In genomic region chr1:168582690-168583325, GRCh38 we compare ENCODE assay signal across 25 cellular contexts. TPM values are rescaled to one million over a fixed set of nuclear protein-coding genes. Genes with fewer than 3 reads are reported as not detected.
A peak's percentile ranks its signal among the peaks of the same experiment; 100 is the strongest.
DNase-seq lines count a peak whose midpoint lies in the region; ATAC-seq and TF ChIP-seq lines count a peak whose summit lies in the region.
"Had no signal": no experiment of that assay in that cellular context is flagged by ENCODE, and none has a peak within 500 bp of the region (broad histone marks: within the 10 kb centered on the region; RNA-seq: fewer than 3 reads in every experiment).

No MANE protein-coding gene starts in this region.

- no peaks in the 10 kb centered on the region for H3K79me1 ChIP-seq in mesenchymal stem cell (replicated peaks; ENCODE audit: low read length, poor library complexity, severe bottlenecking)

- no peak overlapping the region for H3K18ac ChIP-seq in mesenchymal stem cell (ENCODE audit: low read depth in 1 of 2, low read length in 2 of 2)

- TF ChIP-seq CTCF in AG09319 (IDR thresholded peaks at IDR 0.05; ENCODE audit: low read depth, low read length) = no peak

- H2BK15ac ChIP-seq in mesenchymal stem cell (ENCODE audit: low read depth, poor library complexity, severe bottlenecking) = no peak overlapping the region

- H2BK12ac ChIP-seq in mesenchymal stem cell (ENCODE audit: low read length in 2 of 2) = no peak overlapping the region

- no peak overlapping the region for H3K4me2 ChIP-seq in mesenchymal stem cell (ENCODE audit: low read length, poor library complexity, severe bottlenecking)
- H3K4me2 ChIP-seq: A549 had no signal

- H3K4me1 ChIP-seq in mesenchymal stem cell (ENCODE audit: control insufficient read depth, insufficient read depth, low read depth, low read length) = peaks cover 7% of the 10 kb centered on the region
- H3K4me1 ChIP-seq in effector memory CD4-positive, alpha-beta T cell (ENCODE audit: control insufficient read depth, insufficient read depth, low read length, poor library complexity, severe bottlenecking) = no peaks in the 10 kb centered on the region
- H3K4me1 ChIP-seq: A549, transverse colon had no signal

- no peak overlapping the region for H3K4ac ChIP-seq in mesenchymal stem cell (ENCODE audit: low read depth in 1 of 2, low read length in 2 of 2)

- H2AFZ ChIP-seq in mesenchymal stem cell (ENCODE audit: low read depth, low read length) = no peak overlapping the region

- no peak overlapping the region for H4K8ac ChIP-seq in mesenchymal stem cell (ENCODE audit: low read length)

- no peak overlapping the region for H3K9ac ChIP-seq in mesenchymal stem cell (ENCODE audit: low read length)

- H3K4me3 ChIP-seq in mesenchymal stem cell (ENCODE audit: insufficient read depth in 1 of 2, low read depth in 1 of 2, low read length in 2 of 2) = no peak overlapping the region
- H3K4me3 ChIP-seq in effector memory CD4-positive, alpha-beta T cell (ENCODE audit: insufficient read depth, low read depth, low read length, poor library complexity, severe bottlenecking) = no peak overlapping the region
- H3K4me3 ChIP-seq: A549, psoas muscle, transverse colon had no signal

- H3K27me3 ChIP-seq in mesenchymal stem cell (ENCODE audit: control insufficient read depth in 1 of 2, insufficient read depth in 1 of 2, low read length in 2 of 2) = no peaks in the 10 kb centered on the region
- H3K27me3 ChIP-seq in effector memory CD4-positive, alpha-beta T cell (replicated peaks; ENCODE audit: control insufficient read depth, insufficient read depth, low read length, poor library complexity, severe bottlenecking) = no peaks in the 10 kb centered on the region
- H3K27me3 ChIP-seq: transverse colon had no signal

- no peak for ATAC-seq in stimulated activated naive CD8-positive, alpha-beta T cell treated with anti-CD3 and anti-CD28 coated beads, Interleukin-15, Interleukin-2, amounts not matched to agents 100 U/mL and 50 U/mL, for 24 hours
- ATAC-seq in HG02852 (IDR thresholded peaks at IDR 0.05; ENCODE audit: unreplicated experiment) = no peak
- no peak for ATAC-seq in GM21360 (IDR thresholded peaks at IDR 0.05; ENCODE audit: unreplicated experiment)
- ATAC-seq: A549; psoas muscle; stimulated activated naive B cell treated with anti-CD40 and anti-IgM and Interleukin-4, amounts not matched to agents 10 μg/mL and 1 μg/mL and 100 μg/mL, for 72 hours had no signal

- H2BK5ac ChIP-seq in mesenchymal stem cell (ENCODE audit: low read depth, low read length, poor library complexity, severe bottlenecking) = no peak overlapping the region

- no peaks in the 10 kb centered on the region for H3K9me3 ChIP-seq in mesenchymal stem cell (ENCODE audit: control insufficient read depth, low read length)
- no peaks in the 10 kb centered on the region for H3K9me3 ChIP-seq in effector memory CD4-positive, alpha-beta T cell (ENCODE audit: control insufficient read depth, low read length)
- H3K9me3 ChIP-seq: A549, psoas muscle, transverse colon had no signal

- no peak overlapping the region for H4K91ac ChIP-seq in mesenchymal stem cell (ENCODE audit: low read length)

- no peak overlapping the region for H3K23ac ChIP-seq in mesenchymal stem cell (ENCODE audit: low read length in 2 of 2)

- no peak overlapping the region for H2BK120ac ChIP-seq in mesenchymal stem cell (ENCODE audit: low read depth, low read length)

- H3K36me3 ChIP-seq in mesenchymal stem cell (ENCODE audit: control insufficient read depth in 1 of 2, insufficient read depth in 2 of 2, low read depth in 1 of 2, low read length in 2 of 2) = no peaks in the 10 kb centered on the region
- no peaks in the 10 kb centered on the region for H3K36me3 ChIP-seq in effector memory CD4-positive, alpha-beta T cell (ENCODE audit: control insufficient read depth, insufficient read depth, low read length)
- H3K36me3 ChIP-seq: transverse colon had no signal

- H3K27ac ChIP-seq in mesenchymal stem cell (ENCODE audit: low read length, poor library complexity, severe bottlenecking) = peak overlapping the region; percentile 46
- H3K27ac ChIP-seq in effector memory CD4-positive, alpha-beta T cell (ENCODE audit: insufficient read depth, low read length, poor library complexity, severe bottlenecking) = no peak overlapping the region
- H3K27ac ChIP-seq: A549, psoas muscle, transverse colon had no signal

- DNase-seq in AG09319 (ENCODE audit: extremely low read depth, low read depth) (peak; percentile 30), M059J (ENCODE audit: low read depth) (peak; percentile 46), epidermal melanocyte (ENCODE audit: insufficient read length, low spot score) (peak; percentile 23), mesenchymal stem cell (no peak)
- no peak for DNase-seq in stimulated activated naive CD8-positive, alpha-beta T cell treated with anti-CD3 and anti-CD28 coated beads, Interleukin-15, Interleukin-2, amounts not matched to agents 100 U/mL and 50 U/mL, for 24 hours
- DNase-seq in effector memory CD4-positive, alpha-beta T cell = no peak
- DNase-seq: activated CD4-positive, CD25-positive, alpha-beta regulatory T cell treated with anti-CD3 and anti-CD28 coated beads, Interleukin-2, amount 50 U/mL, for 72 hours; CD4-positive, alpha-beta T cell; DMS79 treated with DMSO at 0.1 percent for 48 hours; glutamatergic neuron; immature natural killer cell; NCI-H1092; NCI-H2107; NCI-H524 treated with DMSO at 0.1 percent for 48 hours; psoas muscle; SIG-M5; stimulated activated CD4-positive, alpha-beta T cell treated with anti-CD3 and anti-CD28 coated beads, Interleukin-15, amount 100 ng/mL, for 24 hours; stimulated activated naive B cell treated with anti-CD40 and anti-IgM and Interleukin-4, amounts not matched to agents 10 μg/mL and 1 μg/mL and 100 μg/mL, for 72 hours; transverse colon had no signal

- WGBS in mesenchymal stem cell = 65% methylated on average over 6 of the region's 6 CpGs

- no peak overlapping the region for H3K14ac ChIP-seq in mesenchymal stem cell (ENCODE audit: low read length in 2 of 2)

- H2AK5ac ChIP-seq in mesenchymal stem cell (ENCODE audit: low read length, severe bottlenecking) = no peak overlapping the region

RNA-seq across cellular contexts. Expression of gene XCL1, which starts 6.4 kb away (rescaled TPM):
- not detected in 2 replicates for total RNA-seq in M059J (2014; rRNA removed; shearing (Covaris generic))
- not detected for polyA plus RNA-seq in mesenchymal stem cell (2013, experiment 1 of 2)
- polyA plus RNA-seq in mesenchymal stem cell (2013, experiment 2 of 2) = not detected
- polyA plus RNA-seq: A549 had no signal

RNA-seq across cellular contexts. Expression of gene XCL2, which starts 39.0 kb away (rescaled TPM):
- total RNA-seq in M059J (2014; rRNA removed; shearing (Covaris generic)) = 0.39 TPM in 1 of 2 replicates, not detected in the other
- polyA plus RNA-seq in mesenchymal stem cell (2013, experiment 1 of 2) = not detected
- polyA plus RNA-seq in mesenchymal stem cell (2013, experiment 2 of 2) = not detected
- total RNA-seq: CD4-positive, alpha-beta T cell; endodermal cell; psoas muscle had no signal
- polyA plus RNA-seq: A549, adipose tissue, neural cell, psoas muscle had no signal

Comparison
In these comparisons a context has a peak if more than half of its experiments do, and no peak if none do; other contexts are left out.
1. DNase-seq: peak in AG09319 (single experiment), M059J (single experiment) and epidermal melanocyte (single experiment); none in mesenchymal stem cell (single experiment), stimulated activated naive CD8-positive, alpha-beta T cell treated with anti-CD3 and anti-CD28 coated beads, Interleukin-15, Interleukin-2, amounts not matched to agents 100 U/mL and 50 U/mL, for 24 hours (single experiment) and effector memory CD4-positive, alpha-beta T cell (0 of 3).